ENCODE assay signal across 10 cellular contexts in the genomic region with DNA sequence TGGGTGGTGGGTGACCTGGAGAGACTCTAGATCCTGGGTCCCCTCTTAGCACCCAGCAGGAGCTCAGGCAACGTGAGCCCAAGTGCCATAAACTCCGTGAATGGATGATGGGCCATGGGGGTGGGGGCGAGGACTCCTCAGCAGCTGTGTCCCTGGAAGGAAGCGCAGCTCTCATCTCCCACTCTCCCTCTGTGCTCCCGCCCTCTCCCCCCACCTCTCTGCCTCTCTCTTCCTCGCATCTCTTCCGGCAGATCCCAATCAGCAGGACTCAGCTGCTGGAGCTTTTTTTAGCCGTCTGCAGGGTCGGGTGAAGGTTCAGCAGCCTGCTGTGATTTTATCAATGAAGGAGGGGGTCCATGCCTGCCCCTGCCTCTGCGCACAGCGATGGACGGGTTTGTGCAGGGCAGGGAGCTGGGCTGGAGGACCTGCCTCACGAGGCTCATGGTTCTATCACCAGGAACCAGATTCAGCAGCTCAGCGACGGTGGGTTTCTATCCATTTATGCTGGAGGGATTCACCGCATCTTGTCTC. TPM values are rescaled to one million over a fixed set of nuclear protein-coding genes. Genes with fewer than 3 reads are reported as not detected.
DNase-seq lines count a peak whose midpoint lies in the region; ATAC-seq and TF ChIP-seq lines count a peak whose summit lies in the region.
"Had no signal": no experiment of that assay in that cellular context is flagged by ENCODE, and none has a peak within 500 bp of the region (broad histone marks: within the 10 kb centered on the region; RNA-seq: fewer than 3 reads in every experiment).

No MANE protein-coding gene starts in this region.

- peaks cover 82% of the 10 kb centered on the region for H3K4me1 ChIP-seq in CD4-positive, CD25-positive, alpha-beta regulatory T cell (ENCODE audit: control insufficient read depth, insufficient read depth, low read length, poor library complexity, severe bottlenecking)

- peak overlapping the region in 3 of 4 donors; percentile 46 to 85 (median 57) for H3K4me3 Mint-ChIP-seq in CD4-positive, CD25-positive, alpha-beta regulatory T cell
- H3K4me3 Mint-ChIP-seq in nephron, result peak overlapping the region in 2 of 3 experiments; percentile 17 to 65
- H3K4me3 Mint-ChIP-seq in immature natural killer cell, result no peak overlapping the region

- DNase-seq in CD4-positive, CD25-positive, alpha-beta regulatory T cell, result no peak
- DNase-seq in NCI-H2227 (lab: John Stamatoyannopoulos, UW; ENCODE audit: unreplicated experiment) (peak; percentile 66), coronary artery (ENCODE audit: low spot score) (peak; percentile 74), immature natural killer cell (no peak)
- no peak for DNase-seq in central memory CD4-positive, alpha-beta T cell
- DNase-seq: cerebellar nuclear complex had no signal

- no peaks in the 10 kb centered on the region for H3K9me3 ChIP-seq in CD4-positive, CD25-positive, alpha-beta regulatory T cell (ENCODE audit: control insufficient read depth in 2 of 2, low read length in 2 of 2)
- H3K9me3 ChIP-seq: pancreas had no signal

- peaks cover 14 to 97% (median 52%) of the 10 kb centered on the region in 4 donors for H3K4me1 Mint-ChIP-seq in CD4-positive, CD25-positive, alpha-beta regulatory T cell
- peaks cover 89% of the 10 kb centered on the region for H3K4me1 Mint-ChIP-seq in nephron
- peaks cover 42 to 76% of the 10 kb centered on the region in 2 donors for H3K4me1 Mint-ChIP-seq in immature natural killer cell

- no peak overlapping the region for H3K4me3 ChIP-seq in CD4-positive, CD25-positive, alpha-beta regulatory T cell (ENCODE audit: low read depth, low read length)
- H3K4me3 ChIP-seq in coronary artery, result peak overlapping the region; percentile 12
- H3K4me3 ChIP-seq: pancreas had no signal

- no peaks in the 10 kb centered on the region for H3K27me3 ChIP-seq in CD4-positive, CD25-positive, alpha-beta regulatory T cell (ENCODE audit: control insufficient read depth, insufficient read depth, low read length)
- H3K27me3 ChIP-seq: pancreas had no signal

- H3K27ac ChIP-seq in CD4-positive, CD25-positive, alpha-beta regulatory T cell (ENCODE audit: insufficient read depth, low read length, poor library complexity, severe bottlenecking), result peak overlapping the region; percentile 34
- peak overlapping the region in 1 of 2 donors; percentile 70 for H3K27ac ChIP-seq in coronary artery

- no peaks in the 10 kb centered on the region for H3K27me3 Mint-ChIP-seq in CD4-positive, CD25-positive, alpha-beta regulatory T cell
- H3K27me3 Mint-ChIP-seq in nephron (ENCODE audit: low read depth) (peaks cover 18% of the 10 kb centered on the region), immature natural killer cell (ENCODE audit: low read depth in 3 of 3) (peaks cover 5 to 11% (median 11%) of the 10 kb centered on the region in 3 donors)

- TF ChIP-seq CTCF in coronary artery (IDR thresholded peaks at IDR 0.05), result no peak
- no peak for TF ChIP-seq CTCF in nephron (IDR thresholded peaks at IDR 0.05; ENCODE audit: unreplicated experiment in 3 of 3)

- peak overlapping the region; percentile 59 to 95 (median 78) for H3K27ac Mint-ChIP-seq in CD4-positive, CD25-positive, alpha-beta regulatory T cell
- H3K27ac Mint-ChIP-seq in nephron, result peak overlapping the region; percentile 80 to 98 (median 98)
- H3K27ac Mint-ChIP-seq in immature natural killer cell, result peak overlapping the region in 2 of 6 donors; percentile 5 to 8

- H3K36me3 ChIP-seq in CD4-positive, CD25-positive, alpha-beta regulatory T cell (ENCODE audit: control insufficient read depth, insufficient read depth, low read length), result peaks cover 86% of the 10 kb centered on the region
- H3K36me3 ChIP-seq: pancreas had no signal

- ATAC-seq in CD4-positive, CD25-positive, alpha-beta regulatory T cell (ENCODE audit: low read depth in 2 of 2), result no peak
- ATAC-seq in GM19023 (IDR thresholded peaks at IDR 0.05; ENCODE audit: unreplicated experiment) (no peak), GM18519 (IDR thresholded peaks at IDR 0.05; ENCODE audit: low FRiP score, unreplicated experiment) (no peak)
- ATAC-seq: pancreas had no signal

- H3K9me3 Mint-ChIP-seq in CD4-positive, CD25-positive, alpha-beta regulatory T cell, result no peaks in the 10 kb centered on the region
- H3K9me3 Mint-ChIP-seq in nephron, result no peaks in the 10 kb centered on the region
- H3K9me3 Mint-ChIP-seq in immature natural killer cell, result peaks cover 0 to 2% (median 0%) of the 10 kb centered on the region in 6 donors

- H3K36me3 Mint-ChIP-seq in CD4-positive, CD25-positive, alpha-beta regulatory T cell, result peaks cover 68% of the 10 kb centered on the region
- no peaks in the 10 kb centered on the region for H3K36me3 Mint-ChIP-seq in nephron (ENCODE audit: low read depth)
- peaks cover 0 to 3% (median 0%) of the 10 kb centered on the region in 3 donors for H3K36me3 Mint-ChIP-seq in immature natural killer cell

RNA-seq across cellular contexts. Expression of a gene that starts 8.3 kb away (rescaled TPM):
- total RNA-seq in CD4-positive, CD25-positive, alpha-beta regulatory T cell, result 192 TPM
- polyA plus RNA-seq in CD4-positive, CD25-positive, alpha-beta regulatory T cell, result 100 to 1,000 TPM; 351 to 828 (median 609) TPM
- polyA plus RNA-seq in immature natural killer cell, result 10 to 100 TPM; 29.6 to 50.9 (median 43.2) TPM

RNA-seq across cellular contexts. Expression of a gene that starts 55.5 kb away (rescaled TPM):
- 1.1 TPM for total RNA-seq in CD4-positive, CD25-positive, alpha-beta regulatory T cell
- polyA plus RNA-seq in CD4-positive, CD25-positive, alpha-beta regulatory T cell, result under 1 TPM in 1 of 4 donors, not detected in 3; 0.16 TPM
- polyA plus RNA-seq in immature natural killer cell, result under 1 TPM in 1 of 3 donors, not detected in 2; 0.12 TPM
- polyA plus RNA-seq: pancreas had no signal

Comparison
In these comparisons a context has a peak if more than half of its experiments do, and no peak if none do; other contexts are left out.
1. DNase-seq: peak in NCI-H2227 (single experiment) and coronary artery (single experiment); none in CD4-positive, CD25-positive, alpha-beta regulatory T cell (0 of 3), immature natural killer cell (0 of 3) and central memory CD4-positive, alpha-beta T cell (single experiment).
2. H3K4me3 Mint-ChIP-seq: peak in CD4-positive, CD25-positive, alpha-beta regulatory T cell (3 of 4) and nephron (2 of 3); none in immature natural killer cell (0 of 5).
3. RNA of a gene that starts 8.3 kb away (polyA plus RNA-seq): 351 to 828 TPM in CD4-positive, CD25-positive, alpha-beta regulatory T cell; 29.6 to 50.9 TPM in immature natural killer cell; every median in the first group is over 4 times any median in the second.